In the genomic region with DNA sequence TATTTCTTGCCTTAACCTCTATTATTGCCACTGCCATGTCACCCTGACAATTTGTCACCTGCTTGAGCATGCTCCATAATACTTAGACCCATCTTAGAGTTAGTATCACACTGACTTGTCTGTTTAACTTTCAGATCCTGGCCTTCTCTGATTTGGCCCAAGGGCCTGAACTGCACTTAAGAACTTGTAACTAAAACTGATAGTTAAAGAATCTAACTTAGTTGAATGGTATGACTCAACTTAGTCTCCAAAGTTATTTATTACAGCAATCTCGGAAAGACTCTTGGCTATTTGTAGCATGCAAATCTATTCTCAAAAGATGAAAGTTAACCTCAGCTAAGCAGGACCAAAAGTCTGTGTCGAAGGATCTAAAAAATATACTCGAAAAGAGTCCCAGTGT, we compare ENCODE assay signal across 20 cellular contexts.
A peak's percentile ranks its signal among the peaks of the same experiment; 100 is the strongest.
DNase-seq lines count a peak whose midpoint lies in the region; ATAC-seq and TF ChIP-seq lines count a peak whose summit lies in the region.
"Had no signal": no experiment of that assay in that cellular context is flagged by ENCODE, and none has a peak within 500 bp of the region (broad histone marks: within the 10 kb centered on the region; RNA-seq: fewer than 3 reads in every experiment).

No MANE protein-coding gene starts in this region.

- WGBS in transverse colon (ENCODE audit: low coverage in 1 of 2), 2 donors = 56% methylated on average over 3 of the region's 3 CpGs; no CpG with 5 or more reads in 1 of the 2 donors
- 26 to 27% methylated on average over 3 of the region's 3 CpGs for WGBS in aorta, 2 donors

- in situ Hi-C loops in transverse colon (cut with MboI; ENCODE audit: low pct_ligation_motif_present in 1 of 4, low pct_unique_long_range_greater_than_20kb in 1 of 4, low sequenced_read_pairs in 3 of 4) = no loop called here

- DNase-seq in transverse colon (no peak), aorta (no peak), cerebellar cortex (ENCODE audit: low spot score) (no peak), activated T-cell treated with anti-CD3 and anti-CD28 coated beads for 4 hours (no peak)
- DNase-seq: activated naive CD4-positive, alpha-beta T cell; activated T-cell treated with anti-CD3 and anti-CD28 coated beads, Interleukin-2, amount 50 U/mL, for 1 hour; CD4-positive, alpha-beta T cell; HFFc6; mesenchymal stem cell; naive thymus-derived CD4-positive, alpha-beta T cell; NCI-H146; NCI-H82; PC-3; right cardiac atrium; stimulated activated CD4-positive, alpha-beta T cell treated with anti-CD3 and anti-CD28 coated beads, Interleukin-15, amount 100 ng/mL, for 24 hours had no signal

- no peaks in the 10 kb centered on the region for H3K9me3 ChIP-seq in transverse colon
- H3K9me3 ChIP-seq in aorta (ENCODE audit: control insufficient read depth, low read length) = no peaks in the 10 kb centered on the region

- peak; percentile 94 for ATAC-seq in GM18861 (IDR thresholded peaks at IDR 0.05; ENCODE audit: unreplicated experiment)
- ATAC-seq in GM21526 (IDR thresholded peaks at IDR 0.05; ENCODE audit: low FRiP score, unreplicated experiment) = peak; percentile 82
- ATAC-seq in HG02938 (IDR thresholded peaks at IDR 0.05; ENCODE audit: unreplicated experiment) = peak; percentile 67
- ATAC-seq in HG03520 (IDR thresholded peaks at IDR 0.05; ENCODE audit: unreplicated experiment) = peak; percentile 80
- no peak for ATAC-seq in aorta (ENCODE audit: low FRiP score)
- ATAC-seq: HepG2; naive thymus-derived CD4-positive, alpha-beta T cell; PC-3; right cardiac atrium had no signal

- no peak for TF ChIP-seq EP300 in transverse colon (IDR thresholded peaks at IDR 0.05; ENCODE audit: low read depth)

- H3K36me3 ChIP-seq in transverse colon (no peaks in the 10 kb centered on the region), aorta (ENCODE audit: control insufficient read depth in 1 of 2, insufficient read depth in 2 of 2, low read length in 1 of 2) (no peaks in the 10 kb centered on the region)

- H3K4me3 ChIP-seq in transverse colon = no peak overlapping the region
- H3K4me3 ChIP-seq in aorta (ENCODE audit: low read length in 2 of 2) = no peak overlapping the region

- intact Hi-C loops in transverse colon (cut with DNase I; ENCODE audit: low total_unique reads) (no loop called here), aorta (cut with DNase I) (no loop called here)

- no peak for TF ChIP-seq CTCF in transverse colon (IDR thresholded peaks at IDR 0.05)

- H3K4me1 ChIP-seq in transverse colon (no peaks in the 10 kb centered on the region), aorta (ENCODE audit: control insufficient read depth in 1 of 2, insufficient read depth in 2 of 2, low read length in 2 of 2) (no peaks in the 10 kb centered on the region)

- H3K27ac ChIP-seq in transverse colon = no peak overlapping the region
- H3K27ac ChIP-seq in aorta (ENCODE audit: low read depth in 1 of 2, low read length in 2 of 2) = no peak overlapping the region

- H3K27me3 ChIP-seq in transverse colon (no peaks in the 10 kb centered on the region), aorta (ENCODE audit: control insufficient read depth in 1 of 2, insufficient read depth in 2 of 2, low read length in 1 of 2) (no peaks in the 10 kb centered on the region)

- TF ChIP-seq POLR2A in transverse colon (IDR thresholded peaks at IDR 0.05) = no peak
